Comparison of ENCODE assay signal across 15 cellular contexts in genomic region chr5:74390822-74391221, GRCh38.
A peak's percentile ranks its signal among the peaks of the same experiment; 100 is the strongest.
DNase-seq lines count a peak whose midpoint lies in the region; ATAC-seq and TF ChIP-seq lines count a peak whose summit lies in the region.
"Had no signal": no experiment of that assay in that cellular context is flagged by ENCODE, and none has a peak within 500 bp of the region (broad histone marks: within the 10 kb centered on the region; RNA-seq: fewer than 3 reads in every experiment).

No MANE protein-coding gene starts in this region.

- no peaks in the 10 kb centered on the region for H3K9me3 ChIP-seq in HCT116 (ENCODE audit: control insufficient read depth in 1 of 2, insufficient read depth in 1 of 2, low read depth in 1 of 2, low read length in 2 of 2)
- H3K9me3 ChIP-seq in osteoblast (ENCODE audit: low read depth, low read length) = no peaks in the 10 kb centered on the region
- H3K9me3 ChIP-seq: BE2C, HAP-1 had no signal

- H2AFZ ChIP-seq in HCT116 (ENCODE audit: low read depth, low read length, poor library complexity, severe bottlenecking) (no peak overlapping the region), osteoblast (ENCODE audit: low read length) (no peak overlapping the region)

- H3K79me2 ChIP-seq in HCT116 (ENCODE audit: insufficient read depth, low read length) = no peaks in the 10 kb centered on the region
- no peaks in the 10 kb centered on the region for H3K79me2 ChIP-seq in osteoblast (ENCODE audit: insufficient read depth, low read length)

- H3K27me3 ChIP-seq in HCT116 (ENCODE audit: insufficient read depth, low read length) = no peaks in the 10 kb centered on the region
- no peaks in the 10 kb centered on the region for H3K27me3 ChIP-seq in osteoblast (ENCODE audit: insufficient read depth, low read length)
- H3K27me3 ChIP-seq: BE2C had no signal

- TF ChIP-seq CTCF in HCT116 (IDR thresholded peaks at IDR 0.05 in 2 of 3, conservative IDR thresholded peaks at IDR 0.05 in 1 of 3; ENCODE audit: borderline replicate concordance in 1 of 3, insufficient read depth in 1 of 3, low read depth in 2 of 3, low read length in 2 of 3) (no peak), fibroblast of pulmonary artery (IDR thresholded peaks at IDR 0.05; ENCODE audit: low read length, missing control alignments) (no peak), osteoblast (IDR thresholded peaks at IDR 0.05; ENCODE audit: extremely low read depth, low read depth, low read length) (no peak)

- BruUV-seq in HCT116 (replicated peaks; lab: Mats Ljungman, UMichigan) = no TSS peak

- DNase-seq in HCT116 (ENCODE audit: low read depth, low spot score) (no peak), OCI-M1 (lab: John Stamatoyannopoulos, UW) (peak; percentile 14), fibroblast of pulmonary artery (ENCODE audit: low read depth) (peak; percentile 25), osteoblast (ENCODE audit: insufficient read length, low spot score, missing footprints) (peak; percentile 73), AML-193 (lab: John Stamatoyannopoulos, UW) (no peak), amygdala (lab: John Stamatoyannopoulos, UW) (no peak)
- DNase-seq: ACHN; BE2C; CD4-positive, alpha-beta memory T cell; DND-41; GDM1 had no signal

- CTCF ChIA-PET in HCT116 (lab: Charles Lee) = no interaction called here

- POLR2A ChIA-PET in HCT116 (lab: Charles Lee) = no interaction called here

- intact Hi-C loops in HCT116 (cut with micrococcal nuclease) = no loop called here

- H4K20me1 ChIP-seq in HCT116 (ENCODE audit: insufficient read depth) = no peaks in the 10 kb centered on the region
- H4K20me1 ChIP-seq in osteoblast (ENCODE audit: insufficient read depth, low read length) = no peaks in the 10 kb centered on the region

- H3K9me2 ChIP-seq in HCT116 (ENCODE audit: insufficient read depth) = no peaks in the 10 kb centered on the region; the same call in 1 of the 2 replicates

- H3K9ac ChIP-seq in HCT116 (ENCODE audit: low read length) = no peak overlapping the region
- H3K9ac ChIP-seq: KMS-11 had no signal

- RAD21 ChIA-PET in HCT116 (lab: Charles Lee; ENCODE audit: low non-redundant PET in 1 of 2, low total read pairs in 2 of 2, uncharacterized antibody in 2 of 2, unreplicated experiment in 2 of 2) = no interaction called here

- H3K36me3 ChIP-seq in HCT116 (ENCODE audit: control insufficient read depth in 1 of 2, insufficient read depth in 2 of 2, low read length in 2 of 2) = no peaks in the 10 kb centered on the region
- H3K36me3 ChIP-seq in osteoblast (ENCODE audit: insufficient read depth, low read length) = no peaks in the 10 kb centered on the region
- H3K36me3 ChIP-seq: BE2C, HAP-1 had no signal

- ATAC-seq in HCT116 (no peak), HG02798 (IDR thresholded peaks at IDR 0.05; ENCODE audit: poor library complexity, unreplicated experiment) (no peak)

- H3K4me2 ChIP-seq in HCT116 (ENCODE audit: low read length) (no peak overlapping the region), osteoblast (ENCODE audit: insufficient read depth, low read length) (no peak overlapping the region)
- H3K4me2 ChIP-seq: KMS-11 had no signal

- TF ChIP-seq RAD21 in HCT116 (IDR thresholded peaks at IDR 0.05; ENCODE audit: low read depth) = no peak

- H3K27ac ChIP-seq in HCT116 (ENCODE audit: low read depth, low read length) (no peak overlapping the region), osteoblast (ENCODE audit: low read depth, low read length) (no peak overlapping the region)
- H3K27ac ChIP-seq: C4-2B, KMS-11 had no signal

- TF ChIP-seq POLR2A in HCT116 (IDR thresholded peaks at IDR 0.05; ENCODE audit: borderline replicate concordance, extremely low read depth, insufficient read depth, insufficient read length) = no peak

- no peak overlapping the region for H3K4me3 ChIP-seq in HCT116 (replicated peaks in 1 of 2; ENCODE audit: low read depth in 1 of 2, low read length in 2 of 2)
- H3K4me3 ChIP-seq in fibroblast of pulmonary artery (replicated peaks; ENCODE audit: low read depth, low read length) = no peak overlapping the region
- no peak overlapping the region for H3K4me3 ChIP-seq in osteoblast (ENCODE audit: insufficient read depth, low read length)
- H3K4me3 ChIP-seq: HAP-1 had no signal

- peaks cover 0 to 9% of the 10 kb centered on the region in 2 experiments; a peak in 3 of 4 replicates for H3K4me1 ChIP-seq in HCT116 (ENCODE audit: control insufficient read depth in 1 of 2, insufficient read depth in 2 of 2, low read length in 2 of 2)
- H3K4me1 ChIP-seq in osteoblast (ENCODE audit: insufficient read depth, low read length) = peaks cover 4% of the 10 kb centered on the region
- H3K4me1 ChIP-seq: HAP-1 had no signal

TF ChIP-seq in HCT116, 20 proteins besides CTCF, POLR2A, EP300 and RAD21:
- TF ChIP-seq JUND (IDR thresholded peaks at IDR 0.05) (no peak), REST (IDR thresholded peaks at IDR 0.05; ENCODE audit: low read depth) (peak; percentile 5; the same call in 1 of the 2 replicates), EZH2 (IDR thresholded peaks at IDR 0.05) (no peak)
- TF ChIP-seq, protein P1, sequence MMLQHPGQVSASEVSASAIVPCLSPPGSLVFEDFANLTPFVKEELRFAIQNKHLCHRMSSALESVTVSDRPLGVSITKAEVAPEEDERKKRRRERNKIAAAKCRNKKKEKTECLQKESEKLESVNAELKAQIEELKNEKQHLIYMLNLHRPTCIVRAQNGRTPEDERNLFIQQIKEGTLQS (IDR thresholded peaks at IDR 0.05) = no peak

Comparison
In these comparisons a context has a peak if more than half of its experiments do, and no peak if none do; other contexts are left out.
1. DNase-seq: peak in OCI-M1 (single experiment), fibroblast of pulmonary artery (single experiment) and osteoblast (single experiment); none in HCT116 (single experiment), AML-193 (0 of 2) and amygdala (0 of 56).